ENCODE assay signal across 7 cellular contexts in genomic region chr13:76863022-76863421, GRCh38.
"Had no signal": no experiment of that assay in that cellular context is flagged by ENCODE, and none has a peak within 500 bp of the region (broad histone marks: within the 10 kb centered on the region; RNA-seq: fewer than 3 reads in every experiment).

No MANE protein-coding gene starts in this region.

- ATAC-seq: HCT116, HepG2 had no signal

- DNase-seq: GM23248, GOT3, H7, HFFc6, KBM-7 had no signal
